ENCODE assay signal across 16 cellular contexts in the genomic region with DNA sequence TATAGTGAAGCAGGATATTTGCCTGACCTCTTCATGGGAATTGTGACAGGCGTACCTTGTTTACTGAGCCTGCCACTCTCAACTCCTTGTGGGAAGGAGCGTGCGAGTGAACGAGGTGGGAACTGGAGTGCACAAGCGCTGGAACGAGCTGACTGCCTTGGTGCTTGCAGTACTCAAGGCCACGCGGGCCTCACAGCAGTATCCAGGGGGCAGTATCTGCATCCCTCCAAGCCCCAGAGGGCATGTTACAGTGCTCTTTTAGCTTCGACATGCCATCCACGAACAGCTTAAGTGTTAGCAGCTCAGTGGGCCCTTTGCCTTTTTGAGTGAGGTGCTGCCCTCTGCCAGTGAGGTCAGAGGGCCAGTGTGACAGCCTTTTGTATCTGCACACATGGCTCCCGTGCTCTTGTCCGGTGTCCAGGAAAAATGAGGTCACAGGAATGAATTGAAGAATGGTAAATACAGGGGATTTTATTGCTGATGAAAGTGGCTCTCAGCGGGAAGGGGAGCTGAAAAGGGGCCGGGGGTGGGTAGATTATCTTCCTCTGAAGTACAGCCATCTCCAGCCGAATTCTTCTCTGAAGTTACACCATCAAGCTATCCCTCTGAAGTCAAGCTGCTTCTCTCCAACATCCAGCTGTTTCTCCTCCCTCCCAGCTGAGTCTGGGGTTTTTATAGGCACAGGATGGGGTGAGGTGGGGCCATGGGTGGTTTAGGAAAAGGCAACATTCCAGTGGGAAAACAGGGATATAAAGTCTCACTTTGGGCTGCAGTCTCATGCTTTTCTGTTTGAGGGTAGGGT.
DNase-seq lines count a peak whose midpoint lies in the region; ATAC-seq and TF ChIP-seq lines count a peak whose summit lies in the region.
"Had no signal": no experiment of that assay in that cellular context is flagged by ENCODE, and none has a peak within 500 bp of the region (broad histone marks: within the 10 kb centered on the region; RNA-seq: fewer than 3 reads in every experiment).

No MANE protein-coding gene starts in this region.

- no peak for DNase-seq in activated naive CD4-positive, alpha-beta T cell treated with anti-CD3 and anti-CD28 coated beads, Interleukin-2, amount 10 ng/mL, durations not matched to agents 7 days and 5 days
- DNase-seq in ecto neural progenitor cell (ENCODE audit: low spot score) = peak; percentile 59
- DNase-seq in left lung = peak; percentile 50 to 65
- peak in 1 of 2 donors; percentile 70 for DNase-seq in upper lobe of left lung
- DNase-seq in NOMO-1 treated with dmso at 0.1 percent for 144 hours (lab: John Stamatoyannopoulos, UW; ENCODE audit: unreplicated experiment) = no peak
- DNase-seq in cortex of kidney (lab: John Stamatoyannopoulos, UW) = no peak
- no peak for DNase-seq in NCI-H524 treated with DMSO at 0.1 percent for 48 hours (lab: John Stamatoyannopoulos, UW)
- DNase-seq: activated T-cell treated with anti-CD3 and anti-CD28 coated beads, Interleukin-2, amount 50 U/mL, for 4 hours; DND-41; Karpas-422; Peyer's patch; stimulated activated CD8-positive, alpha-beta memory T cell treated with anti-CD3 and anti-CD28 coated beads, Interleukin-4, amount 100 ng/mL, for 48 hours had no signal

- intact Hi-C loops in left lung (cut with DNase I) = no loop called here

- H3K4me3 ChIP-seq in left lung (no peak overlapping the region), upper lobe of left lung (no peak overlapping the region)
- H3K4me3 ChIP-seq: Peyer's patch, vagina had no signal

- no peaks in the 10 kb centered on the region for H3K27me3 Mint-ChIP-seq in activated naive CD4-positive, alpha-beta T cell treated with anti-CD3 and anti-CD28 coated beads, Interleukin-2, amount 50 U/mL, for 24 hours
- H3K27me3 Mint-ChIP-seq in activated naive CD4-positive, alpha-beta T cell treated with anti-CD3 and anti-CD28 coated beads, Interleukin-2, amount 10 ng/mL, durations not matched to agents 7 days and 5 days = no peaks in the 10 kb centered on the region

- H3K27me3 ChIP-seq in left lung = no peaks in the 10 kb centered on the region
- no peaks in the 10 kb centered on the region for H3K27me3 ChIP-seq in upper lobe of left lung
- H3K27me3 ChIP-seq: Peyer's patch, vagina had no signal

- H3K4me1 ChIP-seq in left lung = peaks cover 0 to 3% of the 10 kb centered on the region in 2 donors
- peaks cover 0 to 17% (median 0%) of the 10 kb centered on the region in 4 donors for H3K4me1 ChIP-seq in upper lobe of left lung
- H3K4me1 ChIP-seq: Peyer's patch, vagina had no signal

- TF ChIP-seq EP300 in upper lobe of left lung (IDR thresholded peaks at IDR 0.05) = no peak

- TF ChIP-seq CTCF in left lung (IDR thresholded peaks at IDR 0.05) (no peak), upper lobe of left lung (IDR thresholded peaks at IDR 0.05) (peak in 1 of 6 experiments; percentile 11)

- peak overlapping the region; percentile 80 for H3K27ac Mint-ChIP-seq in activated naive CD4-positive, alpha-beta T cell treated with anti-CD3 and anti-CD28 coated beads, Interleukin-2, amount 50 U/mL, for 24 hours
- H3K27ac Mint-ChIP-seq in activated naive CD4-positive, alpha-beta T cell treated with anti-CD3 and anti-CD28 coated beads, Interleukin-2, amount 10 ng/mL, durations not matched to agents 7 days and 5 days = no peak overlapping the region

- TF ChIP-seq POLR2A in upper lobe of left lung (IDR thresholded peaks at IDR 0.05) = no peak

- WGBS in upper lobe of left lung, 2 donors = 65 to 77% methylated on average over 12 to 15 of the region's 15 CpGs

- H3K27ac ChIP-seq in left lung (no peak overlapping the region), upper lobe of left lung (peak overlapping the region in 1 of 4 donors; percentile 18)
- H3K27ac ChIP-seq: Peyer's patch, vagina, VCaP had no signal

- peaks cover 6% of the 10 kb centered on the region for H3K36me3 Mint-ChIP-seq in activated naive CD4-positive, alpha-beta T cell treated with anti-CD3 and anti-CD28 coated beads, Interleukin-2, amount 50 U/mL, for 24 hours
- H3K36me3 Mint-ChIP-seq in activated naive CD4-positive, alpha-beta T cell treated with anti-CD3 and anti-CD28 coated beads, Interleukin-2, amount 10 ng/mL, durations not matched to agents 7 days and 5 days = peaks cover 32% of the 10 kb centered on the region

- peaks cover 74% of the 10 kb centered on the region for H3K4me1 Mint-ChIP-seq in activated naive CD4-positive, alpha-beta T cell treated with anti-CD3 and anti-CD28 coated beads, Interleukin-2, amount 50 U/mL, for 24 hours
- peaks cover 29% of the 10 kb centered on the region for H3K4me1 Mint-ChIP-seq in activated naive CD4-positive, alpha-beta T cell treated with anti-CD3 and anti-CD28 coated beads, Interleukin-2, amount 10 ng/mL, durations not matched to agents 7 days and 5 days

- no peaks in the 10 kb centered on the region for H3K9me3 Mint-ChIP-seq in activated naive CD4-positive, alpha-beta T cell treated with anti-CD3 and anti-CD28 coated beads, Interleukin-2, amount 50 U/mL, for 24 hours
- peaks cover 4% of the 10 kb centered on the region for H3K9me3 Mint-ChIP-seq in activated naive CD4-positive, alpha-beta T cell treated with anti-CD3 and anti-CD28 coated beads, Interleukin-2, amount 10 ng/mL, durations not matched to agents 7 days and 5 days
- H3K9me3 Mint-ChIP-seq: activated T-cell treated with anti-CD3 and anti-CD28 coated beads, Interleukin-2, amount 50 U/mL, for 4 hours had no signal

- CTCF ChIA-PET in activated naive CD4-positive, alpha-beta T cell treated with anti-CD3 and anti-CD28 coated beads, Interleukin-2, amount 10 ng/mL, durations not matched to agents 7 days and 5 days (lab: Charles Lee) = no interaction called here

- peaks cover 0 to 14% of the 10 kb centered on the region in 2 donors for H3K36me3 ChIP-seq in left lung
- H3K36me3 ChIP-seq in upper lobe of left lung = peaks cover 0 to 4% (median 2%) of the 10 kb centered on the region in 4 donors
- H3K36me3 ChIP-seq: vagina had no signal

- no peak overlapping the region for H3K4me3 Mint-ChIP-seq in activated naive CD4-positive, alpha-beta T cell treated with anti-CD3 and anti-CD28 coated beads, Interleukin-2, amount 50 U/mL, for 24 hours
- H3K4me3 Mint-ChIP-seq in activated naive CD4-positive, alpha-beta T cell treated with anti-CD3 and anti-CD28 coated beads, Interleukin-2, amount 10 ng/mL, durations not matched to agents 7 days and 5 days = no peak overlapping the region
- H3K4me3 Mint-ChIP-seq: activated T-cell treated with anti-CD3 and anti-CD28 coated beads, Interleukin-2, amount 50 U/mL, for 4 hours; nephron had no signal

- peaks cover 0 to 3% of the 10 kb centered on the region in 2 donors for H3K9me3 ChIP-seq in left lung
- no peaks in the 10 kb centered on the region for H3K9me3 ChIP-seq in upper lobe of left lung
- H3K9me3 ChIP-seq: Peyer's patch, vagina had no signal

- ATAC-seq in left lung (peak; percentile 88), upper lobe of left lung (ENCODE audit: low FRiP score in 2 of 2) (peak; percentile 31 to 83)

Comparison
In these comparisons a context has a peak if more than half of its experiments do, and no peak if none do; other contexts are left out.
1. DNase-seq: peak in ecto neural progenitor cell (single experiment) and left lung (2 of 2); none in activated naive CD4-positive, alpha-beta T cell treated with anti-CD3 and anti-CD28 coated beads, Interleukin-2, amount 10 ng/mL, durations not matched to agents 7 days and 5 days (single experiment), NOMO-1 treated with dmso at 0.1 percent for 144 hours (single experiment), cortex of kidney (single experiment) and NCI-H524 treated with DMSO at 0.1 percent for 48 hours (single experiment).